In the genomic region with DNA sequence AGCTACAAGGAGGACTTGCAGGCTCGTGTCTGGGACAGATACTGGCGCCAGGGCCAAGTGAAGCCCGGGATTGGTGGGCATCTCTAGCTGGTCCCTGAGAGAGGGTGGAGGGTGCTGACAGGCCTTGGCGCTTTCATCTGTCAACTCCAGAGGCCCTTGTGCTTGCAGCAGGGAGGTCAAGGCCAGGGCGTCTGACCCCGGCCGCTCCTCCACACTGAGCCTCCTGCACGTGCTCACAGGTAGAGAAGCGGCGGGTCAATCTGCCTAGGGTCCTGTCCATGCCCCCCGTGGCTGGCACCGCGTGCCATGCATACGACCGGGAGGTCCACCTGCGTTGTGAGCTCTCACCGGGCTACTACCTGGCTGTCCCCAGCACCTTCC, we compare ENCODE assay signal across 11 cellular contexts. TPM values are rescaled to one million over a fixed set of nuclear protein-coding genes. Genes with fewer than 3 reads are reported as not detected.
A peak's percentile ranks its signal among the peaks of the same experiment; 100 is the strongest.
DNase-seq lines count a peak whose midpoint lies in the region; ATAC-seq and TF ChIP-seq lines count a peak whose summit lies in the region.
"Had no signal": no experiment of that assay in that cellular context is flagged by ENCODE, and none has a peak within 500 bp of the region (broad histone marks: within the 10 kb centered on the region; RNA-seq: fewer than 3 reads in every experiment).

No MANE protein-coding gene starts in this region.

- no peaks in the 10 kb centered on the region for H3K9me3 ChIP-seq in right lobe of liver
- H3K9me3 ChIP-seq in thyroid gland = no peaks in the 10 kb centered on the region

- no CpG with 5 or more reads among the region's 17 CpGs for WGBS in right lobe of liver (ENCODE audit: insufficient coverage, low coverage, low lambda C conversion rate, missing lambda C conversion rate)
- WGBS in thyroid gland, 2 donors = 95 to 99% methylated on average over 11 to 14 of the region's 17 CpGs

- peak; percentile 14 for DNase-seq in activated CD8-positive, alpha-beta memory T cell treated with anti-CD3 and anti-CD28 coated beads, Interleukin-2, amount 50 U/mL, for 4 hours
- no peak for DNase-seq in activated CD8-positive, alpha-beta memory T cell treated with anti-CD3 and anti-CD28 coated beads for 24 hours
- peak; percentile 68 for DNase-seq in Right ventricle myocardium inferior (ENCODE audit: missing footprints)
- peak in 2 of 3 donors; percentile 46 for DNase-seq in right lobe of liver
- peak; percentile 0 to 1 for DNase-seq in thyroid gland
- no peak for DNase-seq in NCI-H2227 treated with DMSO at 0.1 percent for 48 hours (lab: John Stamatoyannopoulos, UW)
- no peak for DNase-seq in foreskin melanocyte
- DNase-seq: effector CD4-positive, alpha-beta T cell; KG1; NCI-H2171 had no signal

- TF ChIP-seq CTCF in right lobe of liver (IDR thresholded peaks at IDR 0.05) (no peak), thyroid gland (IDR thresholded peaks at IDR 0.05) (no peak)

- ATAC-seq in Right ventricle myocardium inferior (peak; percentile 27), right lobe of liver (peak; percentile 2 to 11 (median 8)), HG03354 (IDR thresholded peaks at IDR 0.05; ENCODE audit: poor library complexity, severe bottlenecking, unreplicated experiment) (no peak)

- H3K27ac ChIP-seq in right lobe of liver (no peak overlapping the region), thyroid gland (no peak overlapping the region)

- intact Hi-C loops in Right ventricle myocardium inferior (cut with DNase I) (loop anchor here (5.0 to 10.0 kb wide), 3 partner anchors 39 to 361 kb away; partner anchors contain the start of gene ANKMY1), right lobe of liver (cut with DNase I) (no loop called here), thyroid gland (cut with DNase I) (loop anchor here (10.0 kb wide), 1 partner anchor 109 kb away; no protein-coding TSS in a partner anchor)

- peaks cover 0 to 15% (median 5%) of the 10 kb centered on the region in 4 donors for H3K4me1 ChIP-seq in right lobe of liver
- no peaks in the 10 kb centered on the region for H3K4me1 ChIP-seq in thyroid gland

- TF ChIP-seq POLR2A in right lobe of liver (IDR thresholded peaks at IDR 0.05) (no peak), thyroid gland (IDR thresholded peaks at IDR 0.05) (no peak)

- H3K27me3 ChIP-seq in right lobe of liver (no peaks in the 10 kb centered on the region), thyroid gland (no peaks in the 10 kb centered on the region)

- peaks cover 0 to 7% (median under 1%) of the 10 kb centered on the region in 4 donors for H3K36me3 ChIP-seq in right lobe of liver
- peaks cover 8 to 13% of the 10 kb centered on the region in 2 donors for H3K36me3 ChIP-seq in thyroid gland

- H3K4me3 ChIP-seq in right lobe of liver (no peak overlapping the region), thyroid gland (replicated peaks in 1 of 3) (no peak overlapping the region)

RNA-seq across cellular contexts. Expression of gene CAPN10, which starts 9.5 kb away (rescaled TPM):
- total RNA-seq in Right ventricle myocardium inferior = 51.8 TPM
- 10 to 100 TPM in 2 of 6 experiments, 1 to 10 TPM in 4; 7.2 to 13.8 (median 9.1) TPM for total RNA-seq in right lobe of liver
- 10 to 100 TPM; 19.3 to 25.3 (median 21.7) TPM for total RNA-seq in thyroid gland

RNA-seq across cellular contexts. Expression of gene RNPEPL1, which starts 27.8 kb away (rescaled TPM):
- 98.4 TPM for total RNA-seq in Right ventricle myocardium inferior
- total RNA-seq in right lobe of liver = 100 to 1,000 TPM in 1 of 6 experiments, 10 to 100 TPM in 5; 24.7 to 105 (median 31.0) TPM
- total RNA-seq in thyroid gland = 10 to 100 TPM; 20.0 to 45.5 (median 37.3) TPM

RNA-seq across cellular contexts. Expression of gene GPR35, which starts 29.2 kb away (rescaled TPM):
- total RNA-seq in Right ventricle myocardium inferior = 2.2 TPM
- 1 to 10 TPM in 2 of 6 experiments, under 1 TPM in 4; 0.11 to 1.2 (median 0.72) TPM for total RNA-seq in right lobe of liver
- 1 to 10 TPM in 2 of 4 donors, under 1 TPM in 2; 0.29 to 1.7 (median 1.0) TPM for total RNA-seq in thyroid gland

RNA-seq across cellular contexts. Expression of gene DUSP28, which starts 35.9 kb away (rescaled TPM):
- 14.4 TPM for total RNA-seq in Right ventricle myocardium inferior
- total RNA-seq in right lobe of liver = 1 to 10 TPM; 1.3 to 3.5 (median 2.1) TPM
- total RNA-seq in thyroid gland = 10 to 100 TPM in 1 of 4 donors, 1 to 10 TPM in 3; 6.6 to 12.5 (median 9.2) TPM

RNA-seq across cellular contexts. Expression of gene ANKMY1, which starts 38.3 kb away (rescaled TPM):
- total RNA-seq in Right ventricle myocardium inferior = 5.9 TPM
- total RNA-seq in right lobe of liver = 10 to 100 TPM in 1 of 6 experiments, 1 to 10 TPM in 5; 6.6 to 11.0 (median 9.0) TPM
- 10 to 100 TPM; 17.4 to 24.7 (median 21.0) TPM for total RNA-seq in thyroid gland

Comparison
In these comparisons a context has a peak if more than half of its experiments do, and no peak if none do; other contexts are left out.
1. DNase-seq: peak in activated CD8-positive, alpha-beta memory T cell treated with anti-CD3 and anti-CD28 coated beads, Interleukin-2, amount 50 U/mL, for 4 hours (single experiment), Right ventricle myocardium inferior (single experiment), right lobe of liver (2 of 3) and thyroid gland (2 of 2); none in activated CD8-positive, alpha-beta memory T cell treated with anti-CD3 and anti-CD28 coated beads for 24 hours (single experiment), NCI-H2227 treated with DMSO at 0.1 percent for 48 hours (single experiment) and foreskin melanocyte (single experiment).
2. intact Hi-C loops: an anchor here in Right ventricle myocardium inferior (5.0 to 10.0 kb wide) and thyroid gland (10.0 kb wide); none called in right lobe of liver.